ENCODE assay signal across 40 cellular contexts in the genomic region with DNA sequence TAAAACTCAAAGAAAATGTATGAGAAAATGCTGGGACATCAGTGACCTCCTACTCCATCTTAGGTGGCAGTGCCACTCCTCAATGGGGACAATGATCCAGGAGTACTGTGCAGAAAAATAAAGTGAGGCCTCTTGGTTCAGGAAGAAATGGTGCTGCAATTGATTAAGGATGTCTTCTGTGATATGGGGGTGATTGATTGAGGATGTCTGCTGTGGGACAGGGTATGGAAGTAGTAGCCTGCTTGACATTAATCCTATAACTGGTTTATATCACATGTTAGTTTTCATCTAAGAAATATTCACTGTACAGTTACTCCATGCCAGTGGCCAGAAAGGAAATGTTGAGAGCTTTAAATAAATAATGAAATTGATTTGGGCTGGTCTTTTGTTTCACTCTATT. TPM values are rescaled to one million over a fixed set of nuclear protein-coding genes. Genes with fewer than 3 reads are reported as not detected.
"Had no signal": no experiment of that assay in that cellular context is flagged by ENCODE, and none has a peak within 500 bp of the region (broad histone marks: within the 10 kb centered on the region; RNA-seq: fewer than 3 reads in every experiment).

No MANE protein-coding gene starts in this region.

- DNase-seq: activated B cell treated with CpG ODN at 0.5 μM for 24 hours; activated CD4-positive, alpha-beta memory T cell treated with anti-CD3 and anti-CD28 coated beads for 36 hours; activated CD4-positive, alpha-beta T cell treated with anti-CD3 and anti-CD28 coated beads for 4 hours; activated CD4-positive, alpha-beta T cell treated with anti-CD3 and anti-CD28 coated beads, Interleukin-2, amount 10 ng/mL, durations not matched to agents 24 days and 14 days; activated CD4-positive, alpha-beta T cell treated with anti-CD3 and anti-CD28 coated beads, Interleukin-2, amount 50 U/mL, for 1 hour; activated CD4-positive, alpha-beta T cell treated with anti-CD3 and anti-CD28 coated beads, Interleukin-2, amount 50 U/mL, for 4 hours; activated CD4-positive, CD25-positive, alpha-beta regulatory T cell treated with anti-CD3 and anti-CD28 coated beads, Interleukin-2, amount 50 U/mL, for 72 hours; activated CD8-positive, alpha-beta memory T cell treated with anti-CD3 and anti-CD28 coated beads, Interleukin-2, amount 50 U/mL, for 4 hours; activated CD8-positive, alpha-beta T cell treated with anti-CD3 and anti-CD28 coated beads for 36 hours; activated effector memory CD4-positive, alpha-beta T cell treated with Interleukin-2 at 50 U/mL for 16 hours; activated gamma-delta T cell; activated naive CD4-positive, alpha-beta T cell treated with anti-CD3 and anti-CD28 coated beads, Interleukin-2, amount 10 ng/mL, durations not matched to agents 7 days and 5 days; activated naive CD4-positive, alpha-beta T cell treated with Interleukin-2 at 50 U/mL for 16 hours; activated naive CD8-positive, alpha-beta T cell treated with anti-CD3 and anti-CD28 coated beads, Interleukin-2, amount 10 ng/mL, durations not matched to agents 7 days and 5 days; activated naive CD8-positive, alpha-beta T cell treated with anti-CD3 and anti-CD28 coated beads, Interleukin-2, amount 50 U/mL, for 24 hours; activated T-cell treated with anti-CD3 and anti-CD28 coated beads for 4 hours; activated T-cell treated with anti-CD3 and anti-CD28 coated beads, Interleukin-2, amount 50 U/mL, for 1 hour; activated T-cell treated with anti-CD3 and anti-CD28 coated beads, Interleukin-2, amount 50 U/mL, for 4 hours; amygdala; anterior cingulate cortex; caudate nucleus; cerebellar nuclear complex; T-helper 2 cell; T-helper 9 cell had no signal

- H3K36me3 ChIP-seq: ascending aorta, cardiac muscle cell had no signal

- H3K27ac ChIP-seq: ascending aorta, cardiac muscle cell, VCaP had no signal

- H3K27me3 ChIP-seq: ascending aorta had no signal

- H3K9me3 ChIP-seq: ascending aorta had no signal

- H3K4me1 ChIP-seq: ascending aorta had no signal

- FAIRE-seq: bronchial epithelial cell, colon, TTC549 had no signal

- H3K27ac Mint-ChIP-seq: activated B cell treated with CpG ODN at 0.5 μM for 24 hours; activated CD4-positive, alpha-beta memory T cell treated with anti-CD3 and anti-CD28 coated beads for 36 hours; activated CD4-positive, alpha-beta T cell treated with anti-CD3 and anti-CD28 coated beads, Interleukin-2, amount 10 ng/mL, durations not matched to agents 24 days and 14 days; activated CD8-positive, alpha-beta T cell treated with anti-CD3 and anti-CD28 coated beads for 36 hours; activated naive CD4-positive, alpha-beta T cell treated with anti-CD3 and anti-CD28 coated beads, Interleukin-2, amount 10 ng/mL, durations not matched to agents 7 days and 5 days; activated naive CD4-positive, alpha-beta T cell treated with anti-CD3 and anti-CD28 coated beads, Interleukin-2, amount 50 U/mL, for 24 hours; activated naive CD8-positive, alpha-beta T cell; activated naive CD8-positive, alpha-beta T cell treated with anti-CD3 and anti-CD28 coated beads, Interleukin-2, amount 10 ng/mL, durations not matched to agents 7 days and 5 days; activated naive CD8-positive, alpha-beta T cell treated with anti-CD3 and anti-CD28 coated beads, Interleukin-2, amount 50 U/mL, for 24 hours; activated T-helper 2 cell treated with anti-CD3 and anti-CD28 coated beads, Interferon-gamma antibody, Interleukin-2, Interleukin-4, amounts not matched to agents 10 μg/mL and 5 μg/mL and 100 μg/mL, durations not matched to agents 14 hours and 24 hours and 36 hours; brain; T-helper 1 cell treated with Interleukin-12 subunit alpha and Interleukin-12 subunit beta and Interleukin-4 antibody, amounts not matched to agents 30 μg/mL and 1 μg/mL, for 36 hours; T-helper 2 cell treated with Interferon-gamma antibody and Interleukin-4, amounts not matched to agents 5 μg/mL and 100 μg/mL, for 36 hours had no signal

- H3K9me3 Mint-ChIP-seq: activated CD4-positive, alpha-beta T cell treated with anti-CD3 and anti-CD28 coated beads, Interleukin-2, amount 10 ng/mL, durations not matched to agents 24 days and 14 days; activated CD8-positive, alpha-beta T cell treated with anti-CD3 and anti-CD28 coated beads for 36 hours; activated naive CD4-positive, alpha-beta T cell treated with anti-CD3 and anti-CD28 coated beads, Interleukin-2, amount 10 ng/mL, durations not matched to agents 7 days and 5 days; activated naive CD4-positive, alpha-beta T cell treated with anti-CD3 and anti-CD28 coated beads, Interleukin-2, amount 50 U/mL, for 24 hours; activated naive CD8-positive, alpha-beta T cell treated with anti-CD3 and anti-CD28 coated beads, Interleukin-2, amount 10 ng/mL, durations not matched to agents 7 days and 5 days; activated naive CD8-positive, alpha-beta T cell treated with anti-CD3 and anti-CD28 coated beads, Interleukin-2, amount 50 U/mL, for 24 hours; activated T-helper 2 cell treated with anti-CD3 and anti-CD28 coated beads, Interferon-gamma antibody, Interleukin-2, Interleukin-4, amounts not matched to agents 10 μg/mL and 5 μg/mL and 100 μg/mL, durations not matched to agents 14 hours and 24 hours and 36 hours; central memory CD8-positive, alpha-beta T cell; T-helper 1 cell treated with Interleukin-12 subunit alpha and Interleukin-12 subunit beta and Interleukin-4 antibody, amounts not matched to agents 30 μg/mL and 1 μg/mL, for 36 hours; T-helper 2 cell treated with Interferon-gamma antibody and Interleukin-4, amounts not matched to agents 5 μg/mL and 100 μg/mL, for 36 hours had no signal

- H3K4me3 ChIP-seq: ascending aorta, cardiac muscle cell had no signal

- H3K36me3 Mint-ChIP-seq: activated CD4-positive, alpha-beta memory T cell treated with anti-CD3 and anti-CD28 coated beads for 36 hours; activated naive CD4-positive, alpha-beta T cell treated with anti-CD3 and anti-CD28 coated beads, Interleukin-2, amount 10 ng/mL, durations not matched to agents 7 days and 5 days; activated naive CD4-positive, alpha-beta T cell treated with anti-CD3 and anti-CD28 coated beads, Interleukin-2, amount 50 U/mL, for 24 hours; activated naive CD8-positive, alpha-beta T cell; activated naive CD8-positive, alpha-beta T cell treated with anti-CD3 and anti-CD28 coated beads, Interleukin-2, amount 10 ng/mL, durations not matched to agents 7 days and 5 days; brain had no signal

- H3K4me3 Mint-ChIP-seq: activated B cell treated with CpG ODN at 0.5 μM for 24 hours; activated CD4-positive, alpha-beta memory T cell treated with anti-CD3 and anti-CD28 coated beads for 36 hours; activated CD4-positive, alpha-beta T cell treated with anti-CD3 and anti-CD28 coated beads, Interleukin-2, amount 10 ng/mL, durations not matched to agents 24 days and 14 days; activated CD8-positive, alpha-beta T cell treated with anti-CD3 and anti-CD28 coated beads for 36 hours; activated naive CD4-positive, alpha-beta T cell treated with anti-CD3 and anti-CD28 coated beads, Interleukin-2, amount 10 ng/mL, durations not matched to agents 7 days and 5 days; activated naive CD4-positive, alpha-beta T cell treated with anti-CD3 and anti-CD28 coated beads, Interleukin-2, amount 50 U/mL, for 24 hours; activated naive CD8-positive, alpha-beta T cell; activated naive CD8-positive, alpha-beta T cell treated with anti-CD3 and anti-CD28 coated beads, Interleukin-2, amount 10 ng/mL, durations not matched to agents 7 days and 5 days; activated naive CD8-positive, alpha-beta T cell treated with anti-CD3 and anti-CD28 coated beads, Interleukin-2, amount 50 U/mL, for 24 hours; activated T-cell treated with anti-CD3 and anti-CD28 coated beads, Interleukin-2, amount 50 U/mL, for 4 hours; brain; central memory CD8-positive, alpha-beta T cell; T-helper 1 cell treated with Interleukin-12 subunit alpha and Interleukin-12 subunit beta and Interleukin-4 antibody, amounts not matched to agents 30 μg/mL and 1 μg/mL, for 36 hours; T-helper 2 cell treated with Interferon-gamma antibody and Interleukin-4, amounts not matched to agents 5 μg/mL and 100 μg/mL, for 36 hours had no signal

- ATAC-seq: activated CD8-positive, alpha-beta T cell treated with anti-CD3 and anti-CD28 coated beads for 36 hours; activated naive CD8-positive, alpha-beta T cell treated with anti-CD3 and anti-CD28 coated beads, Interleukin-2, amount 50 U/mL, for 24 hours; activated T-cell treated with anti-CD3 and anti-CD28 coated beads, Interleukin-2, amount 50 U/mL, for 4 hours had no signal

- H3K4me1 Mint-ChIP-seq: activated B cell treated with CpG ODN at 0.5 μM for 24 hours; activated CD4-positive, alpha-beta T cell treated with anti-CD3 and anti-CD28 coated beads, Interleukin-2, amount 10 ng/mL, durations not matched to agents 24 days and 14 days; activated naive CD4-positive, alpha-beta T cell treated with anti-CD3 and anti-CD28 coated beads, Interleukin-2, amount 10 ng/mL, durations not matched to agents 7 days and 5 days; activated naive CD4-positive, alpha-beta T cell treated with anti-CD3 and anti-CD28 coated beads, Interleukin-2, amount 50 U/mL, for 24 hours; activated naive CD8-positive, alpha-beta T cell treated with anti-CD3 and anti-CD28 coated beads, Interleukin-2, amount 10 ng/mL, durations not matched to agents 7 days and 5 days; activated naive CD8-positive, alpha-beta T cell treated with anti-CD3 and anti-CD28 coated beads, Interleukin-2, amount 50 U/mL, for 24 hours; brain; central memory CD8-positive, alpha-beta T cell had no signal

RNA-seq across cellular contexts. Expression of a gene that starts 20.5 kb away (rescaled TPM):
- total RNA-seq: activated B cell treated with CpG ODN at 0.5 μM for 24 hours; activated CD4-positive, alpha-beta memory T cell treated with anti-CD3 and anti-CD28 coated beads for 36 hours; activated CD4-positive, alpha-beta T cell treated with anti-CD3 and anti-CD28 coated beads, Interleukin-2, amount 10 ng/mL, durations not matched to agents 24 days and 14 days; activated CD8-positive, alpha-beta memory T cell treated with anti-CD3 and anti-CD28 coated beads for 36 hours; activated CD8-positive, alpha-beta T cell treated with anti-CD3 and anti-CD28 coated beads for 36 hours; activated naive CD8-positive, alpha-beta T cell treated with anti-CD3 and anti-CD28 coated beads, Interleukin-2, amount 10 ng/mL, durations not matched to agents 7 days and 5 days; activated T-cell treated with anti-CD3 and anti-CD28 coated beads, Interleukin-2, amount 50 U/mL, for 4 hours; activated T-helper 2 cell treated with anti-CD3 and anti-CD28 coated beads, Interferon-gamma antibody, Interleukin-2, Interleukin-4, amounts not matched to agents 10 μg/mL and 5 μg/mL and 100 μg/mL, durations not matched to agents 14 hours and 24 hours and 36 hours; ascending aorta; bronchial epithelial cell; cardiac muscle cell; chondrocyte had no signal
- polyA plus RNA-seq: adipose tissue, cardiac muscle cell had no signal
